Comparison of ENCODE assay signal across 12 cellular contexts in genomic region chr9:125561497-125562148, GRCh38.
A peak's percentile ranks its signal among the peaks of the same experiment; 100 is the strongest.
DNase-seq lines count a peak whose midpoint lies in the region; ATAC-seq lines count a peak whose summit lies in the region.
"Had no signal": no experiment of that assay in that cellular context is flagged by ENCODE, and none has a peak within 500 bp of the region (broad histone marks: within the 10 kb centered on the region; RNA-seq: fewer than 3 reads in every experiment).

No MANE protein-coding gene starts in this region.

- POLR2A ChIA-PET in activated CD8-positive, alpha-beta T cell treated with anti-CD3 and anti-CD28 coated beads, Interleukin-2, amount 10 ng/mL, durations not matched to agents 7 days and 5 days (lab: Charles Lee): interaction anchor here (0.8 kb wide), 1 partner anchor 85 kb away, joined by 3 read pairs; no protein-coding TSS in a partner anchor

- H3K4me3 Mint-ChIP-seq in activated CD8-positive, alpha-beta T cell treated with anti-CD3 and anti-CD28 coated beads, Interleukin-2, amount 10 ng/mL, durations not matched to agents 7 days and 5 days: peak overlapping the region; percentile 15

- peaks cover 10% of the 10 kb centered on the region for H3K36me3 Mint-ChIP-seq in activated CD8-positive, alpha-beta T cell treated with anti-CD3 and anti-CD28 coated beads, Interleukin-2, amount 10 ng/mL, durations not matched to agents 7 days and 5 days (ENCODE audit: low read depth)

- peak; percentile 6 for DNase-seq in DMS79 (lab: John Stamatoyannopoulos, UW)
- DNase-seq in activated CD8-positive, alpha-beta T cell treated with anti-CD3 and anti-CD28 coated beads, Interleukin-2, amount 10 ng/mL, durations not matched to agents 7 days and 5 days: no peak
- DNase-seq in central memory CD4-positive, alpha-beta T cell: no peak
- no peak for DNase-seq in SHP77 treated with DMSO at 0.1 percent for 48 hours (lab: John Stamatoyannopoulos, UW)
- DNase-seq in NCI-H1436 (lab: John Stamatoyannopoulos, UW): no peak
- DNase-seq: foreskin melanocyte, Kasumi-1, NCI-H510A, upper lobe of left lung had no signal

- ATAC-seq in GM18861 (IDR thresholded peaks at IDR 0.05; ENCODE audit: unreplicated experiment) (peak; percentile 50), HG02981 (IDR thresholded peaks at IDR 0.05; ENCODE audit: unreplicated experiment) (peak; percentile 49), GM18867 (IDR thresholded peaks at IDR 0.05; ENCODE audit: unreplicated experiment) (no peak)
- peak; percentile 62 for ATAC-seq in activated CD8-positive, alpha-beta T cell treated with anti-CD3 and anti-CD28 coated beads, Interleukin-2, amount 10 ng/mL, durations not matched to agents 7 days and 5 days

- peaks cover 19% of the 10 kb centered on the region for H3K4me1 Mint-ChIP-seq in activated CD8-positive, alpha-beta T cell treated with anti-CD3 and anti-CD28 coated beads, Interleukin-2, amount 10 ng/mL, durations not matched to agents 7 days and 5 days (ENCODE audit: low read depth)

- peak overlapping the region; percentile 54 for H3K27ac Mint-ChIP-seq in activated CD8-positive, alpha-beta T cell treated with anti-CD3 and anti-CD28 coated beads, Interleukin-2, amount 10 ng/mL, durations not matched to agents 7 days and 5 days

- no peaks in the 10 kb centered on the region for H3K27me3 Mint-ChIP-seq in activated CD8-positive, alpha-beta T cell treated with anti-CD3 and anti-CD28 coated beads, Interleukin-2, amount 10 ng/mL, durations not matched to agents 7 days and 5 days (ENCODE audit: low read depth)

- CTCF ChIA-PET in activated CD8-positive, alpha-beta T cell treated with anti-CD3 and anti-CD28 coated beads, Interleukin-2, amount 10 ng/mL, durations not matched to agents 7 days and 5 days (lab: Charles Lee): interaction anchor here (0.8 to 2.2 kb wide), 7 partner anchors 7 to 929 kb away, joined by 3 to 12 read pairs (median 5); no protein-coding TSS in a partner anchor

- H3K9me3 Mint-ChIP-seq in activated CD8-positive, alpha-beta T cell treated with anti-CD3 and anti-CD28 coated beads, Interleukin-2, amount 10 ng/mL, durations not matched to agents 7 days and 5 days (ENCODE audit: insufficient read depth): no peaks in the 10 kb centered on the region
